ENCODE assay signal across 1 cellular context in the genomic region with DNA sequence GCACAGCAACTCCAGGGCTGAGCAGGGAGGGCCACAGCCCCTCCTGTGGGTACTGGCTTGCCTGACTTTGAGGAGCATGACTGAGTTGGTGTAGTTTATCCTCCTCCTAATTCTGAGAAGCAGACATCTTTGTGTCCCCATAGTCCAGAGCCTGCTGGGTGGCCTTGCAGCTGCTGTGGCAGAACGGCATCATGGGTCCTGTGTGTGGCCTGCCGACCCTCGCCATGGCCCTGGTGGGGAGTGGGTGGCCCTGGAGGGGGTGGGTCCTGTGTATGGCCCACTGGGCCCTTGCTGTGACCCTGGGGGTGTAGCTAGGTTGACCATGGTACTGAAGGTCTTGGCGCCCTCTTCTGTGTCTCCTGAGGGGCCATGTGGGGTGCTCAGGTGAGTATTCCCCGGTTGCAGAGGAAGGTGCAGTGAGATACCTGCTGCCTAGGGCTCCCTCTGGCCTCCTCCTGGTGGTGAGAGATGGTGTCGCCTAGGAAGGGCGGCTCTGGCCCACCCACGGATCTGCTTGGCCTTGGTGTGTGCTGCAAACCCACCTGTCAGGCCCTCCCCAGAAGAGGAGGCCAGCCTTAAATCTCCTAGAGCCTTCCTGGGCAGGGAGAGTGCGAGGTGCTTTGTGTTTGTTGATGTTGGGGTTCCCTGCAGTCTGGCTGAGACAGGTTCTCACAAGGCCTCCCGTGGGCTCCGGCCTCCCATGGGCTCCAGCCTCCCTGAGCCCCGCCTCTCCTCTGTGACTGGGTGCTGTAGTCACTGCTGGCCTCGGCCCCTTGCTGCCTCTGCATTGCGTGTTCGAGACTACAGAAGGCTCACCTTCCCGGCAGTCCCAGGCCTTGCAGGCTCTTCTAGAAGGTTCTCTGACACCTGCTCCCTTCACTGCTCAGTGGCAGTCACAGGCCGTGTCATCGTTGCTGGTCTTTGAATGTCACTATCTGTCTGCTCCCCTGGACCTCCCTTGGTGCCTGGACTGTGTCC.
A peak's percentile ranks its signal among the peaks of the same experiment; 100 is the strongest.
TF ChIP-seq lines count a peak whose summit lies in the region.

No MANE protein-coding gene starts in this region.

TF ChIP-seq in HEK293, 187 proteins besides CTCF, POLR2A, EP300 and RAD21 (continued from another document):
- TF ChIP-seq, protein P1, sequence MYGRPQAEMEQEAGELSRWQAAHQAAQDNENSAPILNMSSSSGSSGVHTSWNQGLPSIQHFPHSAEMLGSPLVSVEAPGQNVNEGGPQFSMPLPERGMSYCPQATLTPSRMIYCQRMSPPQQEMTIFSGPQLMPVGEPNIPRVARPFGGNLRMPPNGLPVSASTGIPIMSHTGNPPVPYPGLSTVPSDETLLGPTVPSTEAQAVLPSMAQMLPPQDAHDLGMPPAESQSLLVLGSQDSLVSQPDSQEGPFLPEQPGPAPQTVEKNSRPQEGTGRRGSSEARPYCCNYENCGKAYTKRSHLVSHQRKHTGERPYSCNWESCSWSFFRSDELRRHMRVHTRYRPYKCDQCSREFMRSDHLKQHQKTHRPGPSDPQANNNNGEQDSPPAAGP (tag by site-specific recombination; IDR thresholded peaks at IDR 0.05): no peak
- TF ChIP-seq ZNF529 (tag by site-specific recombination; IDR thresholded peaks at IDR 0.05; ENCODE audit: insufficient replicate concordance) (no peak), ZNF510 (tag by site-specific recombination; IDR thresholded peaks at IDR 0.05; ENCODE audit: insufficient replicate concordance) (no peak), ZBTB7A (tag by site-specific recombination; IDR thresholded peaks at IDR 0.05; ENCODE audit: low read depth) (no peak), ZNF610 (tag by site-specific recombination; IDR thresholded peaks at IDR 0.05; ENCODE audit: borderline replicate concordance) (no peak), ZNF174 (tag by site-specific recombination; IDR thresholded peaks at IDR 0.05) (no peak), ZBTB20 (tag by site-specific recombination; IDR thresholded peaks at IDR 0.05) (no peak), GLIS1 (tag by site-specific recombination; IDR thresholded peaks at IDR 0.05) (no peak), ZNF629 (tag by site-specific recombination; IDR thresholded peaks at IDR 0.05) (no peak), EGR2 (tag by site-specific recombination; IDR thresholded peaks at IDR 0.05; ENCODE audit: low read depth) (peak; percentile 51; the same call in 1 of the 2 replicates), ZFHX2 (tag by site-specific recombination; conservative IDR thresholded peaks at IDR 0.05) (peak; percentile 60), GLI2 (tag by site-specific recombination; IDR thresholded peaks at IDR 0.05; ENCODE audit: borderline replicate concordance, low read depth) (no peak), ZNF248 (tag by site-specific recombination; IDR thresholded peaks at IDR 0.05) (no peak), ZNF302 (tag by site-specific recombination; IDR thresholded peaks at IDR 0.05; ENCODE audit: low read depth) (no peak), ZXDB (tag by site-specific recombination; IDR thresholded peaks at IDR 0.05) (no peak), ZNF311 (tag by site-specific recombination; IDR thresholded peaks at IDR 0.05; ENCODE audit: borderline replicate concordance) (no peak), FEZF1 (tag by site-specific recombination; IDR thresholded peaks at IDR 0.05) (no peak), TRIM28 (IDR thresholded peaks at IDR 0.05; ENCODE audit: borderline replicate concordance, low read length) (no peak), ZNF600 (tag by site-specific recombination; IDR thresholded peaks at IDR 0.05) (peak; percentile 89), GLIS2 (tag by site-specific recombination; IDR thresholded peaks at IDR 0.05) (peak; percentile 49), ZBTB48 (tag by site-specific recombination; IDR thresholded peaks at IDR 0.05) (no peak)
- TF ChIP-seq, protein P2, sequence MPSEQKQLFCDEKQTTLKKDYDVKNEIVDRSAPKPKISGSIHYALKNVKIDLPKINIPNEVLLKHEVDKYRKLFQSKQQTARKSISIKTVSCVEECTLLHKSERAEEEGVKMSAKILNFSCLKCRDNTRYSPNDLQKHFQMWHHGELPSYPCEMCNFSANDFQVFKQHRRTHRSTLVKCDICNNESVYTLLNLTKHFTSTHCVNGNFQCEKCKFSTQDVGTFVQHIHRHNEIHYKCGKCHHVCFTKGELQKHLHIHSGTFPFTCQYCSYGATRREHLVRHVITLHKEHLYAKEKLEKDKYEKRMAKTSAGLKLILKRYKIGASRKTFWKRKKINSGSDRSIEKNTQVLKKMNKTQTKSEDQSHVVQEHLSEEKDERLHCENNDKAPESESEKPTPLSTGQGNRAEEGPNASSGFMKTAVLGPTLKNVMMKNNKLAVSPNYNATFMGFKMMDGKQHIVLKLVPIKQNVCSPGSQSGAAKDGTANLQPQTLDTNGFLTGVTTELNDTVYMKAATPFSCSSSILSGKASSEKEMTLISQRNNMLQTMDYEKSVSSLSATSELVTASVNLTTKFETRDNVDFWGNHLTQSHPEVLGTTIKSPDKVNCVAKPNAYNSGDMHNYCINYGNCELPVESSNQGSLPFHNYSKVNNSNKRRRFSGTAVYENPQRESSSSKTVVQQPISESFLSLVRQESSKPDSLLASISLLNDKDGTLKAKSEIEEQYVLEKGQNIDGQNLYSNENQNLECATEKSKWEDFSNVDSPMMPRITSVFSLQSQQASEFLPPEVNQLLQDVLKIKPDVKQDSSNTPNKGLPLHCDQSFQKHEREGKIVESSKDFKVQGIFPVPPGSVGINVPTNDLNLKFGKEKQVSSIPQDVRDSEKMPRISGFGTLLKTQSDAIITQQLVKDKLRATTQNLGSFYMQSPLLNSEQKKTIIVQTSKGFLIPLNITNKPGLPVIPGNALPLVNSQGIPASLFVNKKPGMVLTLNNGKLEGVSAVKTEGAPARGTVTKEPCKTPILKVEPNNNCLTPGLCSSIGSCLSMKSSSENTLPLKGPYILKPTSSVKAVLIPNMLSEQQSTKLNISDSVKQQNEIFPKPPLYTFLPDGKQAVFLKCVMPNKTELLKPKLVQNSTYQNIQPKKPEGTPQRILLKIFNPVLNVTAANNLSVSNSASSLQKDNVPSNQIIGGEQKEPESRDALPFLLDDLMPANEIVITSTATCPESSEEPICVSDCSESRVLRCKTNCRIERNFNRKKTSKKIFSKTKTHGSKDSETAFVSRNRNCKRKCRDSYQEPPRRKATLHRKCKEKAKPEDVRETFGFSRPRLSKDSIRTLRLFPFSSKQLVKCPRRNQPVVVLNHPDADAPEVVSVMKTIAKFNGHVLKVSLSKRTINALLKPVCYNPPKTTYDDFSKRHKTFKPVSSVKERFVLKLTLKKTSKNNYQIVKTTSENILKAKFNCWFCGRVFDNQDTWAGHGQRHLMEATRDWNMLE (tag by site-specific recombination; conservative IDR thresholded peaks at IDR 0.05; ENCODE audit: low read depth): no peak
- TF ChIP-seq, protein P3, sequence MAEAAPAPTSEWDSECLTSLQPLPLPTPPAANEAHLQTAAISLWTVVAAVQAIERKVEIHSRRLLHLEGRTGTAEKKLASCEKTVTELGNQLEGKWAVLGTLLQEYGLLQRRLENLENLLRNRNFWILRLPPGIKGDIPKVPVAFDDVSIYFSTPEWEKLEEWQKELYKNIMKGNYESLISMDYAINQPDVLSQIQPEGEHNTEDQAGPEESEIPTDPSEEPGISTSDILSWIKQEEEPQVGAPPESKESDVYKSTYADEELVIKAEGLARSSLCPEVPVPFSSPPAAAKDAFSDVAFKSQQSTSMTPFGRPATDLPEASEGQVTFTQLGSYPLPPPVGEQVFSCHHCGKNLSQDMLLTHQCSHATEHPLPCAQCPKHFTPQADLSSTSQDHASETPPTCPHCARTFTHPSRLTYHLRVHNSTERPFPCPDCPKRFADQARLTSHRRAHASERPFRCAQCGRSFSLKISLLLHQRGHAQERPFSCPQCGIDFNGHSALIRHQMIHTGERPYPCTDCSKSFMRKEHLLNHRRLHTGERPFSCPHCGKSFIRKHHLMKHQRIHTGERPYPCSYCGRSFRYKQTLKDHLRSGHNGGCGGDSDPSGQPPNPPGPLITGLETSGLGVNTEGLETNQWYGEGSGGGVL (tag by site-specific recombination; IDR thresholded peaks at IDR 0.05): no peak
